18 cellular contexts compared by ENCODE assay signal in the genomic region with DNA sequence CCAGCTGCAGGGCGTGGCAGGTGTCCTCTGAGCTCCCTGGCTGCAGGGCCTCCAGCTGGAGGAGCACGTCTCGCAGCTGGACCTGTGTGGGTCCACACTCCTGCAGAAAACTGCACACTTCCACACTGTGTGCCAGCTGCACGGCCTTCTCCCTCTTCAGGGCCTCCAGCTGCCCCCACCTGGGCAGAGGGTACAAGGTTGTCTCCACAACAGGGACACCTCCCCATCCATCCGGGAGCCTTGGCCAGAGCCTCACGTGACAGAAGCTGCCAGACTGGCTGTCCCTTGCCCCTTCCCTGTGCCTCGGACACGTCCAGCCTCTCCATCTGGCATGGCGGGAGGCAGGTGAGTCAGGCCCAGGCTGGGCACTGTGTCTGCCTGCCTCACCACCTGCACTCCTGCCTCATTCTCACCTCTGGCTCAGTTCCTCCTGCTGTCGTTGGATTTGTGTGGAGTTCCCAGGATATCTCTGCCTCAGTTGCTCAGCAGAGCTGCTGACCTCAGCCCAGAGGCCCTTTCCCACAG.
"Had no signal": no experiment of that assay in that cellular context is flagged by ENCODE, and none has a peak within 500 bp of the region (broad histone marks: within the 10 kb centered on the region; RNA-seq: fewer than 3 reads in every experiment).

No MANE protein-coding gene starts in this region.

- ATAC-seq: psoas muscle, sciatic nerve had no signal

- H3K27ac ChIP-seq: coronary artery, esophagus muscularis mucosa, hepatocyte, psoas muscle, spleen, stomach, thoracic aorta, transverse colon had no signal

- DNase-seq: effector CD4-positive, alpha-beta T cell; endodermal cell; mesendoderm; naive B cell; psoas muscle; retina; spleen; stimulated activated CD4-positive, alpha-beta T cell treated with anti-CD3 and anti-CD28 coated beads, Interleukin-15, amount 100 ng/mL, for 24 hours; stimulated activated CD4-positive, alpha-beta T cell treated with anti-CD3 and anti-CD28 coated beads, Interleukin-1b, Interleukin-23, amount 100 ng/mL, for 48 hours; stimulated activated CD4-positive, alpha-beta T cell treated with anti-CD3 and anti-CD28 coated beads, Interleukin-4, amount 100 ng/mL, for 24 hours; stimulated activated naive CD4-positive, alpha-beta T cell; stomach; transverse colon had no signal

- H3K27me3 ChIP-seq: hepatocyte had no signal
